Comparison of ENCODE assay signal across 11 cellular contexts in genomic region chr11:117458275-117459120, GRCh38.
DNase-seq lines count a peak whose midpoint lies in the region; ATAC-seq and TF ChIP-seq lines count a peak whose summit lies in the region.
"Had no signal": no experiment of that assay in that cellular context is flagged by ENCODE, and none has a peak within 500 bp of the region (broad histone marks: within the 10 kb centered on the region; RNA-seq: fewer than 3 reads in every experiment).

No MANE protein-coding gene starts in this region.

- H3K36me3 ChIP-seq in OCI-LY3 (replicated peaks; ENCODE audit: low read depth, low read length) (peaks cover 20% of the 10 kb centered on the region), uterus (no peaks in the 10 kb centered on the region)
- H3K36me3 ChIP-seq: thyroid gland had no signal

- no peak for TF ChIP-seq POLR2A in uterus (IDR thresholded peaks at IDR 0.05)

- peak overlapping the region; percentile 91 for H3K9ac ChIP-seq in OCI-LY3 (ENCODE audit: low read length)

- H3K79me2 ChIP-seq in OCI-LY3 (ENCODE audit: low read length), result no peaks in the 10 kb centered on the region

- no peaks in the 10 kb centered on the region for H4K20me1 ChIP-seq in OCI-LY3 (ENCODE audit: insufficient read depth, low read length)

- peak overlapping the region; percentile 90 for H3K4me2 ChIP-seq in OCI-LY3 (ENCODE audit: low read length)

- H3K27me3 ChIP-seq in OCI-LY3 (ENCODE audit: low read depth, low read length), result no peaks in the 10 kb centered on the region
- H3K27me3 ChIP-seq in layer of hippocampus (ENCODE audit: control insufficient read depth, insufficient read depth, low read length), result no peaks in the 10 kb centered on the region
- no peaks in the 10 kb centered on the region for H3K27me3 ChIP-seq in uterus
- H3K27me3 ChIP-seq: thyroid gland had no signal

- H3K4me3 ChIP-seq in OCI-LY3 (ENCODE audit: low read length) (peak overlapping the region; percentile 67), uterus (no peak overlapping the region)
- H3K4me3 ChIP-seq: thyroid gland had no signal

- H3K27ac ChIP-seq in OCI-LY3 (ENCODE audit: low read length) (peak overlapping the region; percentile 94), layer of hippocampus (ENCODE audit: low read depth, low read length) (peak overlapping the region; percentile 49), uterus (no peak overlapping the region)
- H3K27ac ChIP-seq: thyroid gland had no signal

- H3K9me3 ChIP-seq in OCI-LY3 (ENCODE audit: insufficient read depth, low read length) (peaks cover 11% of the 10 kb centered on the region), uterus (peaks cover 0 to 7% of the 10 kb centered on the region in 2 donors)
- H3K9me3 ChIP-seq: thyroid gland had no signal

- peak; percentile 47 for ATAC-seq in GM21360 (IDR thresholded peaks at IDR 0.05; ENCODE audit: unreplicated experiment)
- ATAC-seq: left colon had no signal

- H2AFZ ChIP-seq in OCI-LY3 (ENCODE audit: low read depth, low read length), result no peak overlapping the region

- DNase-seq in DMS79 treated with DMSO at 0.1 percent for 48 hours (lab: John Stamatoyannopoulos, UW) (peak; percentile 81), uterus (no peak), GDM1 (lab: John Stamatoyannopoulos, UW) (no peak), NK-92 (lab: John Stamatoyannopoulos, UW; ENCODE audit: unreplicated experiment) (no peak), NOMO-1 (lab: John Stamatoyannopoulos, UW; ENCODE audit: unreplicated experiment in 2 of 2) (no peak)
- DNase-seq: activated naive CD4-positive, alpha-beta T cell treated with anti-CD3 and anti-CD28 coated beads, Interleukin-2, amount 10 ng/mL, durations not matched to agents 7 days and 5 days; left colon had no signal

- TF ChIP-seq CTCF in OCI-LY3 (IDR thresholded peaks at IDR 0.05; ENCODE audit: low read depth, low read length) (peak; percentile 36), uterus (IDR thresholded peaks at IDR 0.05) (no peak)

- intact Hi-C loops in uterus (cut with DNase I; ENCODE audit: low total_unique reads), result no loop called here

- peaks cover 86% of the 10 kb centered on the region for H3K4me1 ChIP-seq in OCI-LY3 (ENCODE audit: low read length)
- no peaks in the 10 kb centered on the region for H3K4me1 ChIP-seq in uterus

Comparison
In these comparisons a context has a peak if more than half of its experiments do, and no peak if none do; other contexts are left out.
1. H3K27ac ChIP-seq: peak in OCI-LY3 (single experiment) and layer of hippocampus (single experiment); none in uterus (0 of 2).